ENCODE assay signal across 7 cellular contexts in genomic region chr17:38415250-38416194, GRCh38. TPM values are rescaled to one million over a fixed set of nuclear protein-coding genes. Genes with fewer than 3 reads are reported as not detected.
DNase-seq lines count a peak whose midpoint lies in the region; ATAC-seq and TF ChIP-seq lines count a peak whose summit lies in the region.

No MANE protein-coding gene starts in this region.

- peaks cover 31% of the 10 kb centered on the region for H3K4me1 Mint-ChIP-seq in neural progenitor cell

- no peak for TF ChIP-seq CTCF in GM12864 (IDR thresholded peaks at IDR 0.05; ENCODE audit: low read depth, low read length, missing control alignments)
- TF ChIP-seq CTCF in neural progenitor cell (IDR thresholded peaks at IDR 0.05), result no peak

- peak overlapping the region; percentile 67 for H2AFZ ChIP-seq in neural progenitor cell (replicated peaks)

- H3K4me3 ChIP-seq in GM12864 (ENCODE audit: low read depth, low read length) (peak overlapping the region; percentile 44), MG63 (no peak overlapping the region), neural progenitor cell (peak overlapping the region; percentile 18)

- H3K9me3 ChIP-seq in MG63, result no peaks in the 10 kb centered on the region
- H3K9me3 ChIP-seq in neural progenitor cell (ENCODE audit: low read depth), result no peaks in the 10 kb centered on the region

- peaks cover 27% of the 10 kb centered on the region for H3F3A ChIP-seq in neural progenitor cell (ENCODE audit: low read depth)

- H3K27ac Mint-ChIP-seq in neural progenitor cell, result no peak overlapping the region

- H3K27me3 ChIP-seq in MG63 (no peaks in the 10 kb centered on the region; the same call in 1 of the 2 replicates), neural progenitor cell (peaks cover 30% of the 10 kb centered on the region)

- H3K4me3 Mint-ChIP-seq in neural progenitor cell, result no peak overlapping the region

- H3K9ac ChIP-seq in neural progenitor cell, result no peak overlapping the region

- peak overlapping the region; percentile 64 for H3K4me2 ChIP-seq in neural progenitor cell

- H3K79me2 ChIP-seq in neural progenitor cell (ENCODE audit: low read depth), result no peaks in the 10 kb centered on the region

- no peak for ATAC-seq in GM18867 (IDR thresholded peaks at IDR 0.05; ENCODE audit: unreplicated experiment)

- H3K27me3 Mint-ChIP-seq in neural progenitor cell (ENCODE audit: insufficient read depth, low read depth), result peaks cover 28% of the 10 kb centered on the region

- peak; percentile 39 for DNase-seq in GM12864 (ENCODE audit: low read depth)
- peak; percentile 40 for DNase-seq in MG63
- peak; percentile 93 for DNase-seq in OCI-M1 (lab: John Stamatoyannopoulos, UW)
- DNase-seq in dedifferentiated amniotic fluid mesenchymal stem cell (ENCODE audit: extremely low spot score), result peak; percentile 76
- peak; percentile 61 for DNase-seq in neural progenitor cell (ENCODE audit: low spot score)
- DNase-seq in midbrain (lab: John Stamatoyannopoulos, UW), result no peak

- H3K27ac ChIP-seq in neural progenitor cell, result no peak overlapping the region

- H3K4me1 ChIP-seq in neural progenitor cell, result peaks cover 43% of the 10 kb centered on the region

- no peaks in the 10 kb centered on the region for H3K36me3 ChIP-seq in MG63
- H3K36me3 ChIP-seq in neural progenitor cell, result no peaks in the 10 kb centered on the region

- no peaks in the 10 kb centered on the region for H3K36me3 Mint-ChIP-seq in neural progenitor cell

- H4K20me1 ChIP-seq in neural progenitor cell (ENCODE audit: low read depth), result no peaks in the 10 kb centered on the region

- H3K9me3 Mint-ChIP-seq in neural progenitor cell, result no peaks in the 10 kb centered on the region

RNA-seq across cellular contexts. Expression of gene ARHGAP23, which starts 12.7 kb away (rescaled TPM):
- total RNA-seq in MG63 (2014; rRNA removed; shearing (Covaris generic); ENCODE audit: low replicate concordance), result 19.4 and 34.6 TPM in 2 replicates
- 6.1 and 14.2 TPM in 2 replicates for total RNA-seq in neural progenitor cell (ENCODE audit: low replicate concordance)
